In genomic region chr1:180611016-180611930, GRCh38 we compare ENCODE assay signal across 9 cellular contexts. TPM values are rescaled to one million over a fixed set of nuclear protein-coding genes. Genes with fewer than 3 reads are reported as not detected.
DNase-seq lines count a peak whose midpoint lies in the region; ATAC-seq, FAIRE-seq and TF ChIP-seq lines count a peak whose summit lies in the region.
"Had no signal": no experiment of that assay in that cellular context is flagged by ENCODE, and none has a peak within 500 bp of the region (broad histone marks: within the 10 kb centered on the region; RNA-seq: fewer than 3 reads in every experiment).

No MANE protein-coding gene starts in this region.

- H3K27ac ChIP-seq in esophagus (ENCODE audit: low read depth in 2 of 2, low read length in 1 of 2), result peak overlapping the region; percentile 36 to 68
- no peak overlapping the region for H3K27ac ChIP-seq in neural progenitor cell

- no peak overlapping the region for H3K4me2 ChIP-seq in neural progenitor cell

- no peak for ATAC-seq in mucosa of descending colon
- no peak for ATAC-seq in sciatic nerve
- ATAC-seq in HG03460 (IDR thresholded peaks at IDR 0.05; ENCODE audit: unreplicated experiment), result no peak

- H3F3A ChIP-seq in neural progenitor cell (ENCODE audit: low read depth), result no peaks in the 10 kb centered on the region

- no peak for TF ChIP-seq POLR2A in GM12891 (IDR thresholded peaks at IDR 0.05; ENCODE audit: low read depth, low read length)

- H3K9me3 Mint-ChIP-seq in neural progenitor cell (no peaks in the 10 kb centered on the region), glutamatergic neuron (ENCODE audit: unreplicated experiment) (peaks cover 4% of the 10 kb centered on the region)

- DNase-seq in GM12891 (ENCODE audit: insufficient read length, low spot score) (peak; percentile 14), NOMO-1 treated with DMSO at 0.1 percent for 48 hours (lab: John Stamatoyannopoulos, UW; ENCODE audit: unreplicated experiment) (peak; percentile 94), neural progenitor cell (ENCODE audit: low spot score) (no peak), glutamatergic neuron (no peak), mucosa of descending colon (no peak), sciatic nerve (ENCODE audit: low spot score) (no peak)
- DNase-seq: amniotic stem cell had no signal

- H3K27me3 ChIP-seq in esophagus (ENCODE audit: control insufficient read depth in 1 of 2, insufficient read depth in 2 of 2, low read length in 2 of 2) (no peaks in the 10 kb centered on the region), neural progenitor cell (no peaks in the 10 kb centered on the region)

- peaks cover 0 to 2% of the 10 kb centered on the region in 2 donors for H3K4me1 ChIP-seq in esophagus (ENCODE audit: control insufficient read depth in 2 of 2, insufficient read depth in 2 of 2, low read length in 1 of 2)
- H3K4me1 ChIP-seq in neural progenitor cell, result peaks cover 30% of the 10 kb centered on the region
- no peaks in the 10 kb centered on the region for H3K4me1 ChIP-seq in mucosa of descending colon (ENCODE audit: low read depth)

- no peaks in the 10 kb centered on the region for H4K20me1 ChIP-seq in neural progenitor cell (ENCODE audit: low read depth)

- TF ChIP-seq CTCF in neural progenitor cell (IDR thresholded peaks at IDR 0.05), result no peak
- TF ChIP-seq CTCF in glutamatergic neuron (IDR thresholded peaks at IDR 0.05; ENCODE audit: partially characterized antibody, unreplicated experiment), result no peak
- TF ChIP-seq CTCF in mucosa of descending colon (IDR thresholded peaks at IDR 0.05), result no peak

- H3K9ac ChIP-seq in neural progenitor cell, result no peak overlapping the region

- H3K36me3 Mint-ChIP-seq in neural progenitor cell, result no peaks in the 10 kb centered on the region
- no peaks in the 10 kb centered on the region for H3K36me3 Mint-ChIP-seq in glutamatergic neuron (ENCODE audit: unreplicated experiment)

- no peak for FAIRE-seq in GM12891 (lab: Jason Lieb, UNC)

- no peaks in the 10 kb centered on the region for H3K9me3 ChIP-seq in esophagus (ENCODE audit: control insufficient read depth in 2 of 2, insufficient read depth in 1 of 2, low read depth in 1 of 2, low read length in 1 of 2)
- H3K9me3 ChIP-seq in neural progenitor cell (ENCODE audit: low read depth), result no peaks in the 10 kb centered on the region
- no peaks in the 10 kb centered on the region for H3K9me3 ChIP-seq in mucosa of descending colon

- H2AFZ ChIP-seq in neural progenitor cell (replicated peaks), result peak overlapping the region; percentile 87

- no peak overlapping the region for H3K4me3 ChIP-seq in esophagus (ENCODE audit: low read depth in 1 of 2, low read length in 2 of 2)
- no peak overlapping the region for H3K4me3 ChIP-seq in neural progenitor cell
- H3K4me3 ChIP-seq in mucosa of descending colon, result no peak overlapping the region

- H3K36me3 ChIP-seq in esophagus (ENCODE audit: control insufficient read depth in 2 of 2, insufficient read depth in 2 of 2, low read length in 1 of 2) (no peaks in the 10 kb centered on the region), neural progenitor cell (no peaks in the 10 kb centered on the region), mucosa of descending colon (ENCODE audit: low read depth) (no peaks in the 10 kb centered on the region)

- WGBS in esophagus, 2 donors, result 23 to 30% methylated on average over 9 of the region's 9 CpGs

- H3K27me3 Mint-ChIP-seq in neural progenitor cell (ENCODE audit: insufficient read depth, low read depth) (peaks cover 4% of the 10 kb centered on the region), glutamatergic neuron (ENCODE audit: unreplicated experiment) (peaks cover 2% of the 10 kb centered on the region)

- H3K4me1 Mint-ChIP-seq in neural progenitor cell, result peaks cover 30% of the 10 kb centered on the region
- H3K4me1 Mint-ChIP-seq in glutamatergic neuron (ENCODE audit: low read depth, unreplicated experiment), result peaks cover 21% of the 10 kb centered on the region

- H3K79me2 ChIP-seq in neural progenitor cell (ENCODE audit: low read depth), result no peaks in the 10 kb centered on the region

- intact Hi-C loops in mucosa of descending colon (cut with DNase I, micrococcal nuclease), result no loop called here
- intact Hi-C loops in sciatic nerve (cut with DNase I), result no loop called here

- H3K4me3 Mint-ChIP-seq in neural progenitor cell (no peak overlapping the region), glutamatergic neuron (ENCODE audit: unreplicated experiment) (no peak overlapping the region)

- H3K27ac Mint-ChIP-seq in neural progenitor cell (peak overlapping the region; percentile 6), glutamatergic neuron (ENCODE audit: unreplicated experiment) (no peak overlapping the region)

TF ChIP-seq in GM12891, 5 proteins besides CTCF, POLR2A, EP300 and RAD21:
- TF ChIP-seq SPI1 (IDR thresholded peaks at IDR 0.05; ENCODE audit: low read depth, low read length), result peak; percentile 86
- TF ChIP-seq PAX5 (IDR thresholded peaks at IDR 0.05; ENCODE audit: insufficient read depth, low read length, severe bottlenecking), result no peak

RNA-seq across cellular contexts. Expression of gene XPR1, which starts 20.5 kb away (rescaled TPM):
- 5.0 TPM for polyA plus RNA-seq in GM12891 (2012; ENCODE audit: low read depth, missing spikeins)
- 1 to 10 TPM; 2.4 to 3.9 TPM for polyA plus RNA-seq in esophagus
- total RNA-seq in neural progenitor cell (ENCODE audit: low replicate concordance) (54.8 and 75.0 TPM in 2 replicates), glutamatergic neuron (ENCODE audit: unreplicated experiment) (62.1 TPM), mucosa of descending colon (10 to 100 TPM; 31.6 to 64.9 (median 34.6) TPM), sciatic nerve (19.9 TPM)

RNA-seq across cellular contexts. Expression of gene OVAAL, which starts 52.5 kb away (rescaled TPM):
- not detected for polyA plus RNA-seq in GM12891 (2012; ENCODE audit: low read depth, missing spikeins)
- not detected for polyA plus RNA-seq in esophagus
- total RNA-seq in neural progenitor cell (ENCODE audit: low replicate concordance), result not detected in 2 replicates
- not detected for total RNA-seq in glutamatergic neuron (ENCODE audit: unreplicated experiment)
- not detected for total RNA-seq in mucosa of descending colon
- total RNA-seq in sciatic nerve, result not detected

Comparison
In these comparisons a context has a peak if more than half of its experiments do, and no peak if none do; other contexts are left out.
1. DNase-seq: peak in GM12891 (single experiment) and NOMO-1 treated with DMSO at 0.1 percent for 48 hours (single experiment); none in neural progenitor cell (single experiment), glutamatergic neuron (single experiment), mucosa of descending colon (0 of 3) and sciatic nerve (single experiment).